Comparison of ENCODE assay signal across 29 cellular contexts in the genomic region with DNA sequence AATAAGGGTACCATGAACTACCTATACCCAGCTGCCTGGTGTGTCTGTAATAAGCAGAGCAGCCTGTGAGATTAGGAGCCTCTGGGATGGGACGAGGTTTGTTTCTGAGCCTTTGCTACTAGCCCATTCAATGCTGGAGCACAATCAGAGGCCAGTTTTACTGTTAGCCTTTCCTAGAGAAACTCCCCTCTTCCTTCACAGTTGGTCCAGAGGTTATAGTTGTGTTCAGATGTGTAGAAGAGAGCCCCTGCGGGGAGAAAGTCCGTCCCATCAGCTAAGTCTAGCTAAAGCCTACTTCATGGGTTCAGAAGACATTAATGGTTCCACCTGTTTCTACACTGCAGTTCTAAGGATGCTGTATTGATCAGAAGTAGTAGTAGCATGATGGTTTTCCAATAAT.
"Had no signal": no experiment of that assay in that cellular context is flagged by ENCODE, and none has a peak within 500 bp of the region (broad histone marks: within the 10 kb centered on the region; RNA-seq: fewer than 3 reads in every experiment).

No MANE protein-coding gene starts in this region.

- H3K9me3 ChIP-seq: colonic mucosa, esophagus muscularis mucosa, esophagus squamous epithelium, gastrocnemius medialis, gastroesophageal sphincter, heart left ventricle, heart right ventricle had no signal

- H3K27ac ChIP-seq: colonic mucosa, coronary artery, epithelial cell of prostate, esophagus muscularis mucosa, esophagus squamous epithelium, foreskin keratinocyte, gastrocnemius medialis, gastroesophageal sphincter, heart left ventricle, heart right ventricle had no signal

- ATAC-seq: effector memory CD8-positive, alpha-beta T cell; esophagus mucosa; foreskin keratinocyte; gastrocnemius medialis; gastroesophageal sphincter; heart left ventricle; heart right ventricle had no signal

- H3K4me1 ChIP-seq: colonic mucosa, esophagus muscularis mucosa, esophagus squamous epithelium, foreskin keratinocyte, gastrocnemius medialis, gastroesophageal sphincter, heart left ventricle, heart right ventricle had no signal

- H3K27me3 ChIP-seq: colonic mucosa, dorsolateral prefrontal cortex, esophagus muscularis mucosa, esophagus squamous epithelium, foreskin keratinocyte, gastrocnemius medialis, gastroesophageal sphincter, heart left ventricle, heart right ventricle had no signal

- H3K4me3 ChIP-seq: colonic mucosa, coronary artery, dorsolateral prefrontal cortex, esophagus muscularis mucosa, esophagus squamous epithelium, gastrocnemius medialis, gastroesophageal sphincter, heart left ventricle, heart right ventricle had no signal

- FAIRE-seq: colon, endometrium, endothelial cell of umbilical vein, frontal cortex had no signal

- H3K4me1 Mint-ChIP-seq: endodermal cell had no signal

- H3K4me3 Mint-ChIP-seq: dendritic cell treated with granulocyte-macrophage colony-stimulating factor and Interleukin-4, amounts not matched to agents 40 ng/mL and 50 ng/mL, for 4 days; effector memory CD8-positive, alpha-beta T cell; endodermal cell had no signal

- H3K9me3 Mint-ChIP-seq: dendritic cell treated with granulocyte-macrophage colony-stimulating factor and Interleukin-4, amounts not matched to agents 40 ng/mL and 50 ng/mL, for 4 days; effector memory CD8-positive, alpha-beta T cell; endodermal cell had no signal

- H3K27me3 Mint-ChIP-seq: dendritic cell treated with granulocyte-macrophage colony-stimulating factor and Interleukin-4, amounts not matched to agents 40 ng/mL and 50 ng/mL, for 4 days; effector memory CD8-positive, alpha-beta T cell had no signal

- H3K27ac Mint-ChIP-seq: effector memory CD8-positive, alpha-beta T cell; endodermal cell had no signal

- DNase-seq: colonic mucosa; cortex of kidney; dermis blood vessel endothelial cell; dorsolateral prefrontal cortex; effector CD4-positive, alpha-beta T cell; effector CD8-positive, alpha-beta T cell; effector memory CD4-positive, alpha-beta T cell; effector memory CD8-positive, alpha-beta T cell; endodermal cell; erythroblast; esophagus squamous epithelium; foreskin fibroblast; foreskin keratinocyte; foreskin melanocyte; gastrocnemius medialis; glutamatergic neuron; head of caudate nucleus; heart left ventricle; heart right ventricle had no signal
